In genomic region chr1:153934746-153935145, GRCh38 we compare ENCODE assay signal across 15 cellular contexts. TPM values are rescaled to one million over a fixed set of nuclear protein-coding genes. Genes with fewer than 3 reads are reported as not detected.
A peak's percentile ranks its signal among the peaks of the same experiment; 100 is the strongest.
DNase-seq lines count a peak whose midpoint lies in the region; ATAC-seq, FAIRE-seq and TF ChIP-seq lines count a peak whose summit lies in the region.
"Had no signal": no experiment of that assay in that cellular context is flagged by ENCODE, and none has a peak within 500 bp of the region (broad histone marks: within the 10 kb centered on the region; RNA-seq: fewer than 3 reads in every experiment).

No MANE protein-coding gene starts in this region.

- H3K4me1 Mint-ChIP-seq in MCF 10A (ENCODE audit: insufficient read depth, unreplicated experiment) (no peaks in the 10 kb centered on the region), memory B cell (peaks cover 1% of the 10 kb centered on the region)
- H3K4me1 Mint-ChIP-seq: B cell had no signal

- intact Hi-C loops in MCF 10A (cut with micrococcal nuclease): no loop called here
- intact Hi-C loops in breast epithelium (cut with DNase I; ENCODE audit: low total_unique reads): no loop called here
- intact Hi-C loops in K562 (cut with micrococcal nuclease): no loop called here

- H3K9ac ChIP-seq in K562 (ENCODE audit: insufficient read depth in 1 of 2, low read depth in 2 of 2, low read length in 2 of 2): no peak overlapping the region

- in situ Hi-C loops in K562 (cut with MboI): no loop called here

- TF ChIP-seq RAD21 in K562 (CRISPR knock-in tag; conservative IDR thresholded peaks at IDR 0.05 in 1 of 2, IDR thresholded peaks at IDR 0.05 in 1 of 2): no peak

- H3K4me1 ChIP-seq in breast epithelium (no peaks in the 10 kb centered on the region), K562 (replicated peaks in 1 of 2; ENCODE audit: control insufficient read depth in 2 of 2, insufficient read depth in 2 of 2, low read length in 2 of 2) (no peaks in the 10 kb centered on the region)

- no peaks in the 10 kb centered on the region for H4K20me1 ChIP-seq in K562 (replicated peaks; ENCODE audit: control insufficient read depth, insufficient read depth, low read length)

- POLR2A ChIA-PET in MCF 10A (lab: Yijun Ruan, JAX): interaction anchor here (1.6 to 3.1 kb wide), 2 partner anchors 11 kb away, joined by 13 to 15 read pairs; partner anchors contain the start of gene DENND4B
- POLR2A ChIA-PET in K562 (lab: Yijun Ruan, JAX): interaction anchor here (1.1 to 1.7 kb wide), 4 partner anchors 10 to 12 kb away, joined by 5 to 7 read pairs (median 6); partner anchors contain the start of genes DENND4B and GATAD2B
- POLR2A ChIA-PET in GM10248 (lab: Yijun Ruan, JAX): no interaction called here

- H3K27me3 ChIP-seq in breast epithelium (no peaks in the 10 kb centered on the region), K562 (ENCODE audit: control insufficient read depth in 2 of 2, insufficient read depth in 2 of 2, low read length in 2 of 2) (no peaks in the 10 kb centered on the region)

- H3K4me2 ChIP-seq in K562 (ENCODE audit: insufficient read depth, low read length): no peak overlapping the region

- DNase-seq in MCF 10A (ENCODE audit: unreplicated experiment): no peak
- DNase-seq in breast epithelium (ENCODE audit: low spot score in 2 of 2): no peak
- no peak for DNase-seq in K562 (ENCODE audit: extremely low read depth in 1 of 4, low spot score in 3 of 4)
- DNase-seq in memory B cell (ENCODE audit: low spot score in 2 of 2): no peak
- no peak for DNase-seq in superior temporal gyrus (ENCODE audit: extremely low spot score)
- DNase-seq in GM10248 (ENCODE audit: extremely low spot score): no peak
- DNase-seq: DMS 273 treated with DMSO at 0.1 percent for 48 hours, MM.1S, NCI-H1105, NCI-H187, NCI-H446 had no signal

- H3K9me3 Mint-ChIP-seq in MCF 10A (ENCODE audit: unreplicated experiment) (no peaks in the 10 kb centered on the region), memory B cell (no peaks in the 10 kb centered on the region)
- H3K9me3 Mint-ChIP-seq: CD8-positive, alpha-beta memory T cell had no signal

- H3K36me3 ChIP-seq in breast epithelium (peaks cover 5% of the 10 kb centered on the region), K562 (ENCODE audit: control insufficient read depth, insufficient read depth, low read length) (peaks cover 87% of the 10 kb centered on the region; the same call in 2 of the 3 replicates)

- H3K27ac ChIP-seq in breast epithelium (no peak overlapping the region), K562 (ENCODE audit: extremely low read depth, low read depth, low read length) (no peak overlapping the region)

- no peak overlapping the region for H2AFZ ChIP-seq in K562 (ENCODE audit: low read depth, low read length)

- H3K9me3 ChIP-seq in breast epithelium (no peaks in the 10 kb centered on the region), K562 (replicated peaks; ENCODE audit: control insufficient read depth, insufficient read depth, low read depth, low read length) (no peaks in the 10 kb centered on the region)

- no TSS peak for BruUV-seq in MCF 10A (replicated peaks; lab: Mats Ljungman, UMichigan)
- BruUV-seq in K562 (replicated peaks; lab: Mats Ljungman, UMichigan): no TSS peak

- FAIRE-seq in K562 (lab: Jason Lieb, UNC): no peak
- FAIRE-seq: H54 had no signal

- TF ChIP-seq POLR2A in breast epithelium (IDR thresholded peaks at IDR 0.05) (no peak), K562 (conservative IDR thresholded peaks at IDR 0.05) (no peak)

- no peak for TF ChIP-seq EP300 in K562 (IDR thresholded peaks at IDR 0.05; ENCODE audit: low read length)

- ATAC-seq in K562 (no peak), memory B cell (ENCODE audit: low read depth) (no peak), HG03196 (IDR thresholded peaks at IDR 0.05; ENCODE audit: unreplicated experiment) (no peak)

- H3K36me3 Mint-ChIP-seq in MCF 10A (ENCODE audit: insufficient read depth, unreplicated experiment) (peaks cover 75% of the 10 kb centered on the region), memory B cell (peaks cover 43% of the 10 kb centered on the region)

- H3K4me3 Mint-ChIP-seq in MCF 10A (ENCODE audit: unreplicated experiment) (no peak overlapping the region), memory B cell (no peak overlapping the region)
- H3K4me3 Mint-ChIP-seq: B cell; CD8-positive, alpha-beta memory T cell had no signal

- 96% methylated on average over 9 of the region's 9 CpGs for WGBS in K562 (ENCODE audit: insufficient coverage, low coverage, missing lambda C conversion rate)

- H3K9me1 ChIP-seq in K562 (ENCODE audit: control insufficient read depth, insufficient read depth, low read length): no peaks in the 10 kb centered on the region

- H3K27me3 Mint-ChIP-seq in MCF 10A (ENCODE audit: insufficient read depth, unreplicated experiment): no peaks in the 10 kb centered on the region
- no peaks in the 10 kb centered on the region for H3K27me3 Mint-ChIP-seq in memory B cell
- H3K27me3 Mint-ChIP-seq: B cell; CD8-positive, alpha-beta memory T cell had no signal

- H3K27ac Mint-ChIP-seq in MCF 10A (ENCODE audit: low read depth, unreplicated experiment) (peak overlapping the region; percentile 27), memory B cell (peak overlapping the region; percentile 64)
- H3K27ac Mint-ChIP-seq: B cell had no signal

- H3K79me2 ChIP-seq in K562 (ENCODE audit: control insufficient read depth, insufficient read depth, low read length): no peaks in the 10 kb centered on the region

- CTCF ChIA-PET in MCF 10A (lab: Yijun Ruan, JAX) (interaction anchor here (0.6 kb wide), 1 partner anchor 12 kb away, joined by 4 read pairs; no protein-coding TSS in a partner anchor), K562 (lab: Yijun Ruan, JAX; ENCODE audit: low intra/inter-chr PET ratio) (no interaction called here), GM10248 (lab: Yijun Ruan, JAX) (interaction anchor here (3.4 kb wide), 1 partner anchor 11 kb away, joined by 15 read pairs; the partner anchor contains the start of gene DENND4B)

- H3K4me3 ChIP-seq in breast epithelium: no peak overlapping the region
- no peak overlapping the region for H3K4me3 ChIP-seq in K562

- TF ChIP-seq CTCF in MCF 10A (IDR thresholded peaks at IDR 0.05; ENCODE audit: unreplicated experiment): no peak
- TF ChIP-seq CTCF in breast epithelium (IDR thresholded peaks at IDR 0.05): no peak
- no peak for TF ChIP-seq CTCF in K562 (IDR thresholded peaks at IDR 0.05 in 2 of 3, conservative IDR thresholded peaks at IDR 0.05 in 1 of 3; ENCODE audit: insufficient read depth in 2 of 3, low read depth in 1 of 3, low read length in 3 of 3)
- TF ChIP-seq CTCF in GM10248 (IDR thresholded peaks at IDR 0.05; ENCODE audit: control extremely low read depth, extremely low read depth, low read depth, missing control alignments): no peak

RNA-seq across cellular contexts. Expression of gene DENND4B, which starts 11.8 kb away (rescaled TPM):
- total RNA-seq in MCF 10A (2022) (59.6 and 79.1 TPM in 2 replicates), breast epithelium (10 to 100 TPM; 33.4 to 34.1 (median 33.8) TPM), K562 (2014; rRNA removed) (20.2 and 21.7 TPM in 2 replicates), K562 (2014; rRNA removed; fragmentation: Illumina TruSeq; extraction: Trizol) (11.0 and 15.6 TPM in 2 replicates), K562 (2015; rRNA removed; fragmentation: Illumina TruSeq; extraction: Trizol) (21.0 and 23.1 TPM in 2 replicates), K562 (2021) (70.0 and 80.5 TPM in 2 replicates)
- total RNA-seq in K562 (2011; cell fraction: chromatin; rRNA removed; ENCODE audit: low replicate concordance): 519 and 1,217 TPM in 2 replicates
- 693 and 731 TPM in 2 replicates for total RNA-seq in K562 (2011; cell fraction: nucleolus; rRNA removed)
- total RNA-seq in K562 (2011; cell fraction: nucleoplasm; rRNA removed): 509 and 519 TPM in 2 replicates
- polyA plus RNA-seq in K562 (2011; rRNA removed) (28.8 and 75.9 TPM in 2 replicates), K562 (2014; fragmentation: Illumina TruSeq; extraction: Trizol) (47.4 and 52.5 TPM in 2 replicates), K562 (2014; fragmentation: Nextera tagmentation; extraction: Ambion mirVana) (10 to 100 TPM in 1 of 2 experiments, 1 to 10 TPM in 1; 9.5 to 13.4 TPM), K562 (2014; rRNA removed) (63.3 and 74.0 TPM in 2 replicates)
- 28.0 and 43.8 TPM in 2 replicates for polyA plus RNA-seq in K562 (2011; cell fraction: cytosol; rRNA removed)
- 734 and 802 TPM in 2 replicates for polyA plus RNA-seq in K562 (2011; cell fraction: nucleus; rRNA removed)
- 45.4 and 65.7 TPM in 2 replicates for polyA plus RNA-seq in K562 (2012)
- 17.3 and 28.6 TPM in 2 replicates for polyA minus RNA-seq in K562 (2011; rRNA and poly(A)+ RNA removed)
- 35.8 and 41.5 TPM in 2 replicates for polyA minus RNA-seq in K562 (2011; cell fraction: cytosol; rRNA and poly(A)+ RNA removed)
- 191 and 272 TPM in 2 replicates for polyA minus RNA-seq in K562 (2011; cell fraction: nucleus; rRNA and poly(A)+ RNA removed)

RNA-seq across cellular contexts. Expression of gene GATAD2B, which starts 12.0 kb away (rescaled TPM):
- total RNA-seq in MCF 10A (2022) (95.5 and 108 TPM in 2 replicates), breast epithelium (10 to 100 TPM; 18.7 to 21.2 (median 20.0) TPM), K562 (2014; rRNA removed) (3.5 TPM in 2 replicates), K562 (2014; rRNA removed; fragmentation: Illumina TruSeq; extraction: Trizol) (4.9 and 6.3 TPM in 2 replicates), K562 (2015; rRNA removed; fragmentation: Illumina TruSeq; extraction: Trizol) (4.5 and 5.3 TPM in 2 replicates), K562 (2021) (35.0 and 40.2 TPM in 2 replicates)
- total RNA-seq in K562 (2011; cell fraction: chromatin; rRNA removed; ENCODE audit: low replicate concordance): 26.9 and 41.3 TPM in 2 replicates
- 14.7 and 15.7 TPM in 2 replicates for total RNA-seq in K562 (2011; cell fraction: nucleolus; rRNA removed)
- 46.3 and 60.1 TPM in 2 replicates for total RNA-seq in K562 (2011; cell fraction: nucleoplasm; rRNA removed)
- polyA plus RNA-seq in K562 (2011; rRNA removed) (4.7 and 6.7 TPM in 2 replicates), K562 (2014; fragmentation: Illumina TruSeq; extraction: Trizol) (13.9 and 14.8 TPM in 2 replicates), K562 (2014; fragmentation: Nextera tagmentation; extraction: Ambion mirVana) (1 to 10 TPM; 1.5 to 6.6 TPM), K562 (2014; rRNA removed) (7.8 and 9.0 TPM in 2 replicates)
- 5.3 and 5.5 TPM in 2 replicates for polyA plus RNA-seq in K562 (2011; cell fraction: cytosol; rRNA removed)
- 15.2 and 16.7 TPM in 2 replicates for polyA plus RNA-seq in K562 (2011; cell fraction: nucleus; rRNA removed)
- polyA plus RNA-seq in K562 (2012): 6.6 and 7.6 TPM in 2 replicates
- polyA minus RNA-seq in K562 (2011; rRNA and poly(A)+ RNA removed): 8.7 and 10.3 TPM in 2 replicates
- polyA minus RNA-seq in K562 (2011; cell fraction: cytosol; rRNA and poly(A)+ RNA removed): 16.0 and 22.3 TPM in 2 replicates
- polyA minus RNA-seq in K562 (2011; cell fraction: nucleus; rRNA and poly(A)+ RNA removed): 5.0 and 9.1 TPM in 2 replicates

RNA-seq across cellular contexts. Expression of gene CRTC2, which starts 23.7 kb away (rescaled TPM):
- total RNA-seq in MCF 10A (2022) (47.0 and 55.1 TPM in 2 replicates), breast epithelium (10 to 100 TPM; 16.2 to 19.7 (median 19.0) TPM), K562 (2014; rRNA removed) (7.7 and 8.5 TPM in 2 replicates), K562 (2014; rRNA removed; fragmentation: Illumina TruSeq; extraction: Trizol) (5.6 TPM in 2 replicates), K562 (2015; rRNA removed; fragmentation: Illumina TruSeq; extraction: Trizol) (10.2 and 10.4 TPM in 2 replicates), K562 (2021) (23.8 and 26.4 TPM in 2 replicates)
- 62.1 and 111 TPM in 2 replicates for total RNA-seq in K562 (2011; cell fraction: chromatin; rRNA removed; ENCODE audit: low replicate concordance)
- total RNA-seq in K562 (2011; cell fraction: nucleolus; rRNA removed): 38.7 and 54.5 TPM in 2 replicates
- 51.0 and 73.5 TPM in 2 replicates for total RNA-seq in K562 (2011; cell fraction: nucleoplasm; rRNA removed)
- polyA plus RNA-seq in K562 (2011; rRNA removed) (13.3 and 26.5 TPM in 2 replicates), K562 (2014; fragmentation: Illumina TruSeq; extraction: Trizol) (24.0 TPM in 2 replicates), K562 (2014; fragmentation: Nextera tagmentation; extraction: Ambion mirVana) (1 to 10 TPM; 2.7 to 3.3 TPM), K562 (2014; rRNA removed) (18.9 and 24.0 TPM in 2 replicates)
- polyA plus RNA-seq in K562 (2011; cell fraction: cytosol; rRNA removed): 23.6 and 27.7 TPM in 2 replicates
- polyA plus RNA-seq in K562 (2011; cell fraction: nucleus; rRNA removed): 87.5 and 92.0 TPM in 2 replicates
- 19.4 and 28.0 TPM in 2 replicates for polyA plus RNA-seq in K562 (2012)
- 13.9 and 22.4 TPM in 2 replicates for polyA minus RNA-seq in K562 (2011; rRNA and poly(A)+ RNA removed)
- polyA minus RNA-seq in K562 (2011; cell fraction: cytosol; rRNA and poly(A)+ RNA removed): 15.3 and 34.3 TPM in 2 replicates
- 21.1 and 33.1 TPM in 2 replicates for polyA minus RNA-seq in K562 (2011; cell fraction: nucleus; rRNA and poly(A)+ RNA removed)

RNA-seq across cellular contexts. Expression of gene SLC39A1, which starts 28.6 kb away (rescaled TPM):
- 124 and 159 TPM in 2 replicates for total RNA-seq in MCF 10A (2022)
- 100 to 1,000 TPM; 102 to 119 (median 111) TPM for total RNA-seq in breast epithelium
- 31.6 and 67.2 TPM in 2 replicates for total RNA-seq in K562 (2011; cell fraction: chromatin; rRNA removed; ENCODE audit: low replicate concordance)
- total RNA-seq in K562 (2011; cell fraction: nucleolus; rRNA removed): 106 and 118 TPM in 2 replicates
- total RNA-seq in K562 (2011; cell fraction: nucleoplasm; rRNA removed): 87.4 and 103 TPM in 2 replicates
- total RNA-seq in K562 (2014; rRNA removed): 81.1 and 88.3 TPM in 2 replicates
- total RNA-seq in K562 (2014; rRNA removed; fragmentation: Illumina TruSeq; extraction: Trizol): 43.0 and 45.3 TPM in 2 replicates
- total RNA-seq in K562 (2015; rRNA removed; fragmentation: Illumina TruSeq; extraction: Trizol): 62.5 and 62.7 TPM in 2 replicates
- total RNA-seq in K562 (2021): 70.2 and 70.6 TPM in 2 replicates
- 52.9 and 61.3 TPM in 2 replicates for polyA plus RNA-seq in K562 (2011; rRNA removed)
- 98.7 and 108 TPM in 2 replicates for polyA plus RNA-seq in K562 (2011; cell fraction: cytosol; rRNA removed)
- polyA plus RNA-seq in K562 (2011; cell fraction: nucleus; rRNA removed): 34.7 and 36.6 TPM in 2 replicates
- 65.9 and 66.7 TPM in 2 replicates for polyA plus RNA-seq in K562 (2012)
- polyA plus RNA-seq in K562 (2014; fragmentation: Illumina TruSeq; extraction: Trizol): 72.8 and 84.3 TPM in 2 replicates
- polyA plus RNA-seq in K562 (2014; fragmentation: Nextera tagmentation; extraction: Ambion mirVana): 10 to 100 TPM in 1 of 2 experiments, 1 to 10 TPM in 1; 9.9 to 12.9 TPM
- polyA plus RNA-seq in K562 (2014; rRNA removed): 69.5 and 76.1 TPM in 2 replicates
- polyA minus RNA-seq in K562 (2011; rRNA and poly(A)+ RNA removed): 43.9 and 46.0 TPM in 2 replicates
- polyA minus RNA-seq in K562 (2011; cell fraction: cytosol; rRNA and poly(A)+ RNA removed): 37.1 and 42.1 TPM in 2 replicates
- polyA minus RNA-seq in K562 (2011; cell fraction: nucleus; rRNA and poly(A)+ RNA removed): 15.1 and 25.0 TPM in 2 replicates

RNA-seq across cellular contexts. Expression of gene CREB3L4, which starts 33.0 kb away (rescaled TPM):
- total RNA-seq in MCF 10A (2022) (14.7 and 17.6 TPM in 2 replicates), breast epithelium (10 to 100 TPM; 10.6 to 80.5 (median 65.2) TPM), K562 (2014; rRNA removed) (13.5 and 13.9 TPM in 2 replicates), K562 (2014; rRNA removed; fragmentation: Illumina TruSeq; extraction: Trizol) (10.7 and 11.3 TPM in 2 replicates), K562 (2015; rRNA removed; fragmentation: Illumina TruSeq; extraction: Trizol) (9.6 and 9.9 TPM in 2 replicates), K562 (2021) (11.1 and 12.7 TPM in 2 replicates)
- 34.5 and 62.3 TPM in 2 replicates for total RNA-seq in K562 (2011; cell fraction: chromatin; rRNA removed; ENCODE audit: low replicate concordance)
- total RNA-seq in K562 (2011; cell fraction: nucleolus; rRNA removed): 45.7 and 50.8 TPM in 2 replicates
- total RNA-seq in K562 (2011; cell fraction: nucleoplasm; rRNA removed): 31.9 and 42.5 TPM in 2 replicates
- polyA plus RNA-seq in K562 (2011; rRNA removed) (18.6 and 23.7 TPM in 2 replicates), K562 (2014; fragmentation: Illumina TruSeq; extraction: Trizol) (13.9 and 14.3 TPM in 2 replicates), K562 (2014; fragmentation: Nextera tagmentation; extraction: Ambion mirVana) (10 to 100 TPM; 13.3 to 17.2 TPM), K562 (2014; rRNA removed) (16.6 and 17.7 TPM in 2 replicates)
- 22.6 and 23.0 TPM in 2 replicates for polyA plus RNA-seq in K562 (2011; cell fraction: cytosol; rRNA removed)
- polyA plus RNA-seq in K562 (2011; cell fraction: nucleus; rRNA removed): 62.9 and 71.1 TPM in 2 replicates
- 10.1 and 29.4 TPM in 2 replicates for polyA plus RNA-seq in K562 (2012)
- polyA minus RNA-seq in K562 (2011; rRNA and poly(A)+ RNA removed): 15.3 and 15.8 TPM in 2 replicates
- 8.3 and 8.4 TPM in 2 replicates for polyA minus RNA-seq in K562 (2011; cell fraction: cytosol; rRNA and poly(A)+ RNA removed)
- polyA minus RNA-seq in K562 (2011; cell fraction: nucleus; rRNA and poly(A)+ RNA removed): 13.9 and 19.8 TPM in 2 replicates
